15 cellular contexts compared by ENCODE assay signal in the genomic region with DNA sequence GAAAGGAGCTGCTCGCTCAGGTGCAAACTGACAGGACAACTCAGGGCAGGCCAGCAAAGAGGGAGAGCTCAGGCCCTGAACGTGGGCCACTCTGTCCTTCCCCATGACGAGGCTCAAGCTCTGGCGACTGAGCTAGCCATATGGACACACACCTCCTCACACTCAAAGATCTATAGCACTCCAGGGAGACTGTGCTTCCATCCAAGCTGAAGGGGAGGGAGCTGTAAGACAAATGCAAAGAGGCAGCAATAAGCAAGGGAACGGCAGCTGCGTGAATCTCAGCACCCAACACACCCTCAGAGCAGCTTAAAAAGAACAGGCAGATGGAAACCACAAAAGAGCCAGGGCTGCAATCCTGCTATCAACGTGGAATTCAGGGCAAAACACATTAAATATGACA. TPM values are rescaled to one million over a fixed set of nuclear protein-coding genes. Genes with fewer than 3 reads are reported as not detected.
"Had no signal": no experiment of that assay in that cellular context is flagged by ENCODE, and none has a peak within 500 bp of the region (broad histone marks: within the 10 kb centered on the region; RNA-seq: fewer than 3 reads in every experiment).

No MANE protein-coding gene starts in this region.

- H3K27ac ChIP-seq: foreskin keratinocyte, lower lobe of right lung, parathyroid adenoma, tibial artery, uterus had no signal

- H3K4me1 Mint-ChIP-seq: activated naive CD8-positive, alpha-beta T cell treated with anti-CD3 and anti-CD28 coated beads, Interleukin-2, amount 50 U/mL, for 24 hours; stimulated activated memory B cell treated with anti-CD40 and anti-IgM and Interleukin-4, amounts not matched to agents 10 μg/mL and 1 μg/mL and 100 μg/mL, for 72 hours had no signal

- H3K27me3 Mint-ChIP-seq: activated CD4-positive, alpha-beta memory T cell treated with anti-CD3 and anti-CD28 coated beads for 36 hours; activated naive CD8-positive, alpha-beta T cell treated with anti-CD3 and anti-CD28 coated beads, Interleukin-2, amount 50 U/mL, for 24 hours; stimulated activated memory B cell treated with anti-CD40 and anti-IgM and Interleukin-4, amounts not matched to agents 10 μg/mL and 1 μg/mL and 100 μg/mL, for 72 hours had no signal

- ATAC-seq: activated naive CD8-positive, alpha-beta T cell treated with anti-CD3 and anti-CD28 coated beads, Interleukin-2, amount 50 U/mL, for 24 hours; foreskin keratinocyte; left colon; lower lobe of right lung; stimulated activated memory B cell treated with anti-CD40 and anti-IgM and Interleukin-4, amounts not matched to agents 10 μg/mL and 1 μg/mL and 100 μg/mL, for 72 hours had no signal

- H3K27ac Mint-ChIP-seq: activated CD4-positive, alpha-beta memory T cell treated with anti-CD3 and anti-CD28 coated beads for 36 hours; activated naive CD8-positive, alpha-beta T cell treated with anti-CD3 and anti-CD28 coated beads, Interleukin-2, amount 50 U/mL, for 24 hours; activated T-helper 1 cell treated with anti-CD3 and anti-CD28 coated beads, Interleukin-12 subunit alpha, Interleukin-12 subunit beta, Interleukin-2, Interleukin-4 antibody, amounts not matched to agents 30 ng/mL and 10 ng/mL and 1 ng/mL, durations not matched to agents 14 hours and 24 hours and 36 hours; immature natural killer cell; stimulated activated memory B cell treated with anti-CD40 and anti-IgM and Interleukin-4, amounts not matched to agents 10 μg/mL and 1 μg/mL and 100 μg/mL, for 72 hours had no signal

- H3K4me3 ChIP-seq: lower lobe of right lung, tibial artery, uterus had no signal

- H3K4me1 ChIP-seq: foreskin keratinocyte, lower lobe of right lung, parathyroid adenoma, tibial artery, uterus had no signal

- H3K9me3 ChIP-seq: lower lobe of right lung, tibial artery, uterus had no signal

- H3K9ac ChIP-seq: parathyroid adenoma had no signal

- H3K36me3 ChIP-seq: uterus had no signal

- DNase-seq: activated CD4-positive, alpha-beta memory T cell treated with anti-CD3 and anti-CD28 coated beads for 36 hours; activated naive CD4-positive, alpha-beta T cell; activated naive CD8-positive, alpha-beta T cell treated with anti-CD3 and anti-CD28 coated beads, Interleukin-2, amount 50 U/mL, for 24 hours; aorta; foreskin keratinocyte; immature natural killer cell; left colon; lower lobe of right lung; stimulated activated CD4-positive, alpha-beta T cell treated with anti-CD3 and anti-CD28 coated beads, Interleukin-2, amount 100 ng/mL, for 48 hours; SW 1271; tibial artery; uterus had no signal

- H2AFZ ChIP-seq: parathyroid adenoma had no signal

- H3K9me3 Mint-ChIP-seq: activated CD4-positive, alpha-beta memory T cell treated with anti-CD3 and anti-CD28 coated beads for 36 hours; activated naive CD8-positive, alpha-beta T cell treated with anti-CD3 and anti-CD28 coated beads, Interleukin-2, amount 50 U/mL, for 24 hours; activated T-helper 1 cell treated with anti-CD3 and anti-CD28 coated beads, Interleukin-12 subunit alpha, Interleukin-12 subunit beta, Interleukin-2, Interleukin-4 antibody, amounts not matched to agents 30 ng/mL and 10 ng/mL and 1 ng/mL, durations not matched to agents 14 hours and 24 hours and 36 hours; immature natural killer cell; stimulated activated memory B cell treated with anti-CD40 and anti-IgM and Interleukin-4, amounts not matched to agents 10 μg/mL and 1 μg/mL and 100 μg/mL, for 72 hours had no signal

- H3K27me3 ChIP-seq: foreskin keratinocyte, tibial artery, uterus had no signal

- H3K4me3 Mint-ChIP-seq: activated CD4-positive, alpha-beta memory T cell treated with anti-CD3 and anti-CD28 coated beads for 36 hours; activated naive CD8-positive, alpha-beta T cell treated with anti-CD3 and anti-CD28 coated beads, Interleukin-2, amount 50 U/mL, for 24 hours; activated T-helper 1 cell treated with anti-CD3 and anti-CD28 coated beads, Interleukin-12 subunit alpha, Interleukin-12 subunit beta, Interleukin-2, Interleukin-4 antibody, amounts not matched to agents 30 ng/mL and 10 ng/mL and 1 ng/mL, durations not matched to agents 14 hours and 24 hours and 36 hours; immature natural killer cell; stimulated activated memory B cell treated with anti-CD40 and anti-IgM and Interleukin-4, amounts not matched to agents 10 μg/mL and 1 μg/mL and 100 μg/mL, for 72 hours had no signal

RNA-seq across cellular contexts. Expression of a gene that starts 27.5 kb away (rescaled TPM):
- total RNA-seq: activated T-helper 1 cell treated with anti-CD3 and anti-CD28 coated beads, Interleukin-12 subunit alpha, Interleukin-12 subunit beta, Interleukin-2, Interleukin-4 antibody, amounts not matched to agents 30 ng/mL and 10 ng/mL and 1 ng/mL, durations not matched to agents 14 hours and 24 hours and 36 hours had no signal
